ENCODE assay signal across 8 cellular contexts in genomic region chr6:90502866-90503407, GRCh38.
DNase-seq lines count a peak whose midpoint lies in the region; ATAC-seq and TF ChIP-seq lines count a peak whose summit lies in the region.
"Had no signal": no experiment of that assay in that cellular context is flagged by ENCODE, and none has a peak within 500 bp of the region (broad histone marks: within the 10 kb centered on the region; RNA-seq: fewer than 3 reads in every experiment).

No MANE protein-coding gene starts in this region.

- peak; percentile 40 for DNase-seq in NCI-H69 (lab: John Stamatoyannopoulos, UW)
- no peak for DNase-seq in mucosa of descending colon
- no peak for DNase-seq in NCI-H524 treated with DMSO at 0.1 percent for 48 hours (lab: John Stamatoyannopoulos, UW)
- DNase-seq in Calu3: no peak
- no peak for DNase-seq in cardiac septum (ENCODE audit: low spot score)

- TF ChIP-seq CTCF in mucosa of descending colon (IDR thresholded peaks at IDR 0.05): no peak
- no peak for TF ChIP-seq CTCF in Calu3 (IDR thresholded peaks at IDR 0.05; ENCODE audit: unreplicated experiment)

- BruUV-seq in Calu3 (replicated peaks; lab: Mats Ljungman, UMichigan): no TSS peak

- intact Hi-C loops in mucosa of descending colon (cut with DNase I, micrococcal nuclease) (no loop called here), Calu3 (cut with micrococcal nuclease; ENCODE audit: unreplicated experiment) (no loop called here), cardiac septum (cut with DNase I) (no loop called here)

- H3K36me3 Mint-ChIP-seq in Calu3 (ENCODE audit: insufficient read depth, unreplicated experiment): no peaks in the 10 kb centered on the region

- no peaks in the 10 kb centered on the region for H3K27me3 Mint-ChIP-seq in Calu3 (ENCODE audit: unreplicated experiment)

- no peaks in the 10 kb centered on the region for H3K9me3 ChIP-seq in mucosa of descending colon

- no peak overlapping the region for H3K4me3 ChIP-seq in mucosa of descending colon

- peaks cover 9% of the 10 kb centered on the region for H3K4me1 Mint-ChIP-seq in Calu3 (ENCODE audit: low read depth, unreplicated experiment)

- no peak overlapping the region for H3K4me3 Mint-ChIP-seq in Calu3 (ENCODE audit: low read depth, unreplicated experiment)
- H3K4me3 Mint-ChIP-seq: neural crest cell had no signal

- no peaks in the 10 kb centered on the region for H3K36me3 ChIP-seq in mucosa of descending colon (ENCODE audit: low read depth)

- ATAC-seq in GM19023 (IDR thresholded peaks at IDR 0.05; ENCODE audit: unreplicated experiment) (peak; percentile 86), HG02885 (IDR thresholded peaks at IDR 0.05; ENCODE audit: poor library complexity, unreplicated experiment) (peak; percentile 81), mucosa of descending colon (peak; percentile 92)

- no peaks in the 10 kb centered on the region for H3K4me1 ChIP-seq in mucosa of descending colon (ENCODE audit: low read depth)

- H3K27ac Mint-ChIP-seq in Calu3 (ENCODE audit: unreplicated experiment): no peak overlapping the region

- no peaks in the 10 kb centered on the region for H3K9me3 Mint-ChIP-seq in Calu3 (ENCODE audit: low read depth, unreplicated experiment)
- H3K9me3 Mint-ChIP-seq: neural crest cell had no signal

- CTCF ChIA-PET in Calu3 (lab: Charles Lee): no interaction called here
